1 cellular context compared by ENCODE assay signal in genomic region chr16:78461496-78461938, GRCh38.
A peak's percentile ranks its signal among the peaks of the same experiment; 100 is the strongest.
TF ChIP-seq lines count a peak whose summit lies in the region.

No MANE protein-coding gene starts in this region.

TF ChIP-seq in HepG2, 621 proteins besides CTCF, POLR2A, EP300 and RAD21 (continued from another document):
- TF ChIP-seq KIAA2018 (CRISPR knock-in tag; IDR thresholded peaks at IDR 0.05; ENCODE audit: borderline replicate concordance) (no peak), DMTF1 (CRISPR knock-in tag; IDR thresholded peaks at IDR 0.05) (no peak), ZNF879 (CRISPR knock-in tag; IDR thresholded peaks at IDR 0.05) (no peak), ZIK1 (CRISPR knock-in tag; IDR thresholded peaks at IDR 0.05; ENCODE audit: borderline replicate concordance, low read depth) (no peak), FOXA3 (CRISPR knock-in tag; IDR thresholded peaks at IDR 0.05) (peak; percentile 18; the same call in 1 of the 2 replicates), ZFP36 (IDR thresholded peaks at IDR 0.05; ENCODE audit: borderline replicate concordance, low read depth, low read length, partially characterized antibody) (no peak), ZNF264 (CRISPR knock-in tag; IDR thresholded peaks at IDR 0.05) (no peak), ARHGAP35 (CRISPR knock-in tag; IDR thresholded peaks at IDR 0.05; ENCODE audit: borderline replicate concordance) (no peak), ZNF572 (CRISPR knock-in tag; IDR thresholded peaks at IDR 0.05) (no peak), ARID5B (CRISPR knock-in tag; IDR thresholded peaks at IDR 0.05) (peak; percentile 49; the same call in 1 of the 2 replicates), WIZ (CRISPR knock-in tag; IDR thresholded peaks at IDR 0.05) (no peak), ZNF577 (CRISPR knock-in tag; IDR thresholded peaks at IDR 0.05; ENCODE audit: borderline replicate concordance, low read depth) (no peak), ZNF317 (CRISPR knock-in tag; IDR thresholded peaks at IDR 0.05) (0 out of 2 replicates have a peak, but pooled peaks have one; percentile 21), RNF2 (conservative IDR thresholded peaks at IDR 0.05; ENCODE audit: low read depth) (no peak), ZNF546 (CRISPR knock-in tag; conservative IDR thresholded peaks at IDR 0.05) (no peak), BATF2 (CRISPR knock-in tag; IDR thresholded peaks at IDR 0.05) (no peak), FOSL2 (CRISPR knock-in tag; IDR thresholded peaks at IDR 0.05) (0 out of 2 replicates have a peak, but pooled peaks have one; percentile 3), ZNF280D (CRISPR knock-in tag; IDR thresholded peaks at IDR 0.05) (no peak), SRF (IDR thresholded peaks at IDR 0.05; ENCODE audit: low read depth, low read length) (no peak), ZNF761 (CRISPR knock-in tag; conservative IDR thresholded peaks at IDR 0.05) (no peak), GLMP (CRISPR knock-in tag; IDR thresholded peaks at IDR 0.05; ENCODE audit: borderline replicate concordance) (no peak), ZFP90 (CRISPR knock-in tag; IDR thresholded peaks at IDR 0.05; ENCODE audit: borderline replicate concordance) (peak; percentile 76; the same call in 1 of the 2 replicates), ZNF446 (CRISPR knock-in tag; IDR thresholded peaks at IDR 0.05) (no peak)
TF ChIP-seq in HepG2: peak in this region for 10.
